Comparison of ENCODE assay signal across 27 cellular contexts in the genomic region with DNA sequence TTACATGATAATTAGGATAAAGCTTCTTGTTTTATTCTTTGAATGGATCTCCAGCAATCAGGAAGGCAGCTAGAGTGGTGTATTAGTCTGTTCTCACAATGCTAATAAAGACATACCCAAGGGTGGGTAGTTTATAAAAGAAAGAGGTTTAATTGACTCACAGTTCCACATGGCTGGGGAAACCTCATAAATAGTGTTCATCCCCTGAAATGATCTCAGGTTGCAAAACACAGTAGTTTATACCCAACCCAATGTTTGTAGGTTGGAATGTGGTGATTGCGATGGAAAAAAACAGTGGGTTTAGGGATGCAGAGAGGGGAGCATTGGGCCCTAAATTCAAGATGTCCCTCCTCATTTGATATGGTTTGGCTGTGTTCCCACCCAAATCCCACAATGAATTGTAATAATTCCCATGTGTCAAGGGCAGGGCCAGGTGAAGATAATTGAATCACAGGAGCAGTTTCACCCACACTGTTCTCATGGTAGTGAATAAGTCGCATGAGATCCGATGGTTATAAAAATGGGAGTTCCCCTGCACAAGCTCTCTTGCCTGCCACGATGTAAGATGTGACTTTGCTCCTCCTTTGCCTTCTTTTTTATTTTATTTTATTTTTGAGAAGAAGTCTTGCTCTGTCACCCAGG. TPM values are rescaled to one million over a fixed set of nuclear protein-coding genes. Genes with fewer than 3 reads are reported as not detected.
DNase-seq lines count a peak whose midpoint lies in the region; ATAC-seq and TF ChIP-seq lines count a peak whose summit lies in the region.
"Had no signal": no experiment of that assay in that cellular context is flagged by ENCODE, and none has a peak within 500 bp of the region (broad histone marks: within the 10 kb centered on the region; RNA-seq: fewer than 3 reads in every experiment).

No MANE protein-coding gene starts in this region.

- H3K36me3 ChIP-seq in OCI-LY7 (ENCODE audit: insufficient read depth, low read length), result no peaks in the 10 kb centered on the region
- H3K36me3 ChIP-seq: BLaER1, HAP-1, MG63 had no signal

- H3K4me2 ChIP-seq in OCI-LY7 (ENCODE audit: low read length), result no peak overlapping the region
- H3K4me2 ChIP-seq: BLaER1 had no signal

- H3K9me3 Mint-ChIP-seq in activated naive CD4-positive, alpha-beta T cell treated with anti-CD3 and anti-CD28 coated beads for 36 hours, result no peaks in the 10 kb centered on the region
- no peaks in the 10 kb centered on the region for H3K9me3 Mint-ChIP-seq in activated T-cell treated with anti-CD3 and anti-CD28 coated beads, Interleukin-2, amount 50 U/mL, for 72 hours
- H3K9me3 Mint-ChIP-seq: CD4-positive, alpha-beta T cell had no signal

- no peak overlapping the region for H2AFZ ChIP-seq in OCI-LY7 (ENCODE audit: low read length)
- H2AFZ ChIP-seq: GM23248 had no signal

- H3K27me3 Mint-ChIP-seq in activated naive CD4-positive, alpha-beta T cell treated with anti-CD3 and anti-CD28 coated beads for 36 hours (ENCODE audit: low read depth), result peaks cover 25% of the 10 kb centered on the region
- peaks cover 42% of the 10 kb centered on the region for H3K27me3 Mint-ChIP-seq in activated T-cell treated with anti-CD3 and anti-CD28 coated beads, Interleukin-2, amount 50 U/mL, for 72 hours (ENCODE audit: low read depth)

- H3K4me3 Mint-ChIP-seq in activated naive CD4-positive, alpha-beta T cell treated with anti-CD3 and anti-CD28 coated beads for 36 hours, result no peak overlapping the region
- peak overlapping the region in 1 of 2 donors; percentile 19 for H3K4me3 Mint-ChIP-seq in activated T-cell treated with anti-CD3 and anti-CD28 coated beads, Interleukin-2, amount 50 U/mL, for 72 hours
- H3K4me3 Mint-ChIP-seq: CD4-positive, alpha-beta T cell had no signal

- no peaks in the 10 kb centered on the region for H3K36me3 Mint-ChIP-seq in activated naive CD4-positive, alpha-beta T cell treated with anti-CD3 and anti-CD28 coated beads for 36 hours (ENCODE audit: low read depth)
- H3K36me3 Mint-ChIP-seq in activated T-cell treated with anti-CD3 and anti-CD28 coated beads, Interleukin-2, amount 50 U/mL, for 72 hours (ENCODE audit: insufficient read depth in 2 of 2), result peaks cover 0 to 1% of the 10 kb centered on the region in 2 donors

- no peak for DNase-seq in activated CD4-positive, CD25-positive, alpha-beta regulatory T cell (lab: John Stamatoyannopoulos, UW)
- DNase-seq in activated naive CD4-positive, alpha-beta T cell treated with anti-CD3 and anti-CD28 coated beads for 36 hours, result peak; percentile 42
- DNase-seq in activated naive CD4-positive, alpha-beta T cell (lab: John Stamatoyannopoulos, UW), result no peak
- peak in 1 of 2 donors; percentile 6 for DNase-seq in activated T-cell treated with anti-CD3 and anti-CD28 coated beads, Interleukin-2, amount 50 U/mL, for 72 hours
- DNase-seq in left kidney (ENCODE audit: low read depth, low spot score) (peak; percentile 7), OCI-LY7 (ENCODE audit: low spot score) (no peak), SW 1271 (lab: John Stamatoyannopoulos, UW) (no peak)
- DNase-seq: ACHN; CD4-positive, alpha-beta T cell; COR-L47; DMS79; GM23248; MG63; NCI-H1417 treated with DMSO at 0.1 percent for 48 hours; NCI-H187; NCI-H446; NCI-H526; OCI-M1 had no signal

- H3K4me1 Mint-ChIP-seq in activated naive CD4-positive, alpha-beta T cell treated with anti-CD3 and anti-CD28 coated beads for 36 hours (ENCODE audit: low read depth), result peaks cover 36% of the 10 kb centered on the region
- peaks cover 35% of the 10 kb centered on the region for H3K4me1 Mint-ChIP-seq in activated T-cell treated with anti-CD3 and anti-CD28 coated beads, Interleukin-2, amount 50 U/mL, for 72 hours (ENCODE audit: low read depth)

- no peaks in the 10 kb centered on the region for H4K20me1 ChIP-seq in OCI-LY7 (ENCODE audit: insufficient read depth, low read length)
- H4K20me1 ChIP-seq: BLaER1 had no signal

- no peaks in the 10 kb centered on the region for H3K79me2 ChIP-seq in OCI-LY7 (ENCODE audit: insufficient read depth, low read depth, low read length)

- H3K4me1 ChIP-seq in OCI-LY7 (ENCODE audit: insufficient read depth, low read length, poor library complexity, severe bottlenecking), result no peaks in the 10 kb centered on the region
- H3K4me1 ChIP-seq: BLaER1, HAP-1 had no signal

- ATAC-seq in activated CD4-positive, CD25-positive, alpha-beta regulatory T cell treated with anti-CD3 and anti-CD28 coated beads, Interleukin-2, amount 50 U/mL, for 24 hours, result peak; percentile 42 to 46
- ATAC-seq in activated T-cell treated with anti-CD3 and anti-CD28 coated beads, Interleukin-2, amount 50 U/mL, for 72 hours (replicated peaks in 1 of 2), result peak; percentile 57 to 72
- ATAC-seq: HepG2, K562 had no signal

- TF ChIP-seq CTCF in OCI-LY7 (conservative IDR thresholded peaks at IDR 0.05; ENCODE audit: low read length), result no peak

- intact Hi-C loops in activated naive CD4-positive, alpha-beta T cell treated with anti-CD3 and anti-CD28 coated beads for 36 hours (cut with micrococcal nuclease), result loop anchor here (1.0 to 10.0 kb wide), 2 partner anchors 13 to 759 kb away; no protein-coding TSS in a partner anchor
- intact Hi-C loops in OCI-LY7 (cut with micrococcal nuclease; ENCODE audit: unreplicated experiment), result no loop called here

- POLR2A ChIA-PET in OCI-LY7 (lab: Charles Lee), result no interaction called here

- CTCF ChIA-PET in activated naive CD4-positive, alpha-beta T cell treated with anti-CD3 and anti-CD28 coated beads for 36 hours (lab: Charles Lee), result interaction anchor here (0.9 to 1.6 kb wide), 3 partner anchors 8 to 93 kb away, joined by 3 to 5 read pairs (median 3); no protein-coding TSS in a partner anchor
- CTCF ChIA-PET in OCI-LY7 (lab: Charles Lee; ENCODE audit: unreplicated experiment), result no interaction called here

- H3K9me2 ChIP-seq in OCI-LY7 (ENCODE audit: insufficient read depth, low read length), result no peaks in the 10 kb centered on the region

- BruUV-seq in OCI-LY7 (replicated peaks; lab: Mats Ljungman, UMichigan), result no TSS peak

- no peaks in the 10 kb centered on the region for H3K9me3 ChIP-seq in OCI-LY7 (ENCODE audit: low read length)
- H3K9me3 ChIP-seq: BLaER1, HAP-1, MG63 had no signal

- no peak overlapping the region for H3K27ac Mint-ChIP-seq in activated naive CD4-positive, alpha-beta T cell treated with anti-CD3 and anti-CD28 coated beads for 36 hours
- no peak overlapping the region for H3K27ac Mint-ChIP-seq in activated T-cell treated with anti-CD3 and anti-CD28 coated beads, Interleukin-2, amount 50 U/mL, for 72 hours
- H3K27ac Mint-ChIP-seq: CD4-positive, alpha-beta T cell had no signal

- no peak overlapping the region for H3K4me3 ChIP-seq in OCI-LY7 (ENCODE audit: low read depth, low read length, poor library complexity, severe bottlenecking)
- H3K4me3 ChIP-seq: BLaER1, GM23248, HAP-1, K562, MG63 had no signal

- no peak overlapping the region for H3K27ac ChIP-seq in OCI-LY7 (ENCODE audit: low read depth, low read length, poor library complexity, severe bottlenecking)
- H3K27ac ChIP-seq: 22Rv1, BLaER1, GM23248, HL-60 had no signal

RNA-seq across cellular contexts. Expression of gene MUCL1, which starts 11.5 kb away (rescaled TPM):
- total RNA-seq in activated naive CD4-positive, alpha-beta T cell treated with anti-CD3 and anti-CD28 coated beads for 36 hours, result not detected
- total RNA-seq in activated T-cell treated with anti-CD3 and anti-CD28 coated beads, Interleukin-2, amount 50 U/mL, for 72 hours, result not detected
- not detected in 2 replicates for total RNA-seq in OCI-LY7 (2014; rRNA removed; shearing (Covaris generic))
- not detected in 2 replicates for total RNA-seq in OCI-LY7 (2022)
- total RNA-seq: CD4-positive, alpha-beta T cell; GM23248; HepG2; HT-29; K562; LHCN-M2 had no signal

Comparison
In these comparisons a context has a peak if more than half of its experiments do, and no peak if none do; other contexts are left out.
1. DNase-seq: peak in activated naive CD4-positive, alpha-beta T cell treated with anti-CD3 and anti-CD28 coated beads for 36 hours (single experiment) and left kidney (single experiment); none in activated CD4-positive, CD25-positive, alpha-beta regulatory T cell (0 of 4), activated naive CD4-positive, alpha-beta T cell (0 of 4), OCI-LY7 (single experiment) and SW 1271 (0 of 2).